11 cellular contexts compared by ENCODE assay signal in the genomic region with DNA sequence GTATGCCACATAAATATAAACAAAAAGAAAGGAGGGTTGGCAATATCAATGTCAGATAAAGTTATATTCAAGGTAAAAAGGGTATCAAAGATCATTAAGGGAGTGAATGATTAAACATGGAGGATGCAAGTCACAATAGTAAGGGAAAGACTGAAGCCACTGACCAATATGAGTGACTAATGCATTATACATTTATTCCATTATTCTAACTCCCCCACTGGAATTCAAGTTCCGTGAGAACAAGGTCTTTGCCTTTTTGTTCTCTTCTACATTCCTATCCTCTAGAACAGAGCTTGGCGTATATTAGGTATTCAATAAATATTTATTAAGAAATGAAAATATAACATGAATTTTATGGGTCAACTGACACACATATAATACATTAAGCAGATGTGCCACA. TPM values are rescaled to one million over a fixed set of nuclear protein-coding genes. Genes with fewer than 3 reads are reported as not detected.
DNase-seq lines count a peak whose midpoint lies in the region; ATAC-seq, FAIRE-seq and TF ChIP-seq lines count a peak whose summit lies in the region.
"Had no signal": no experiment of that assay in that cellular context is flagged by ENCODE, and none has a peak within 500 bp of the region (broad histone marks: within the 10 kb centered on the region; RNA-seq: fewer than 3 reads in every experiment).

No MANE protein-coding gene starts in this region.

- H3K27me3 Mint-ChIP-seq in activated T-helper 1 cell treated with anti-CD3 and anti-CD28 coated beads, Interleukin-12 subunit alpha, Interleukin-12 subunit beta, Interleukin-2, Interleukin-4 antibody, amounts not matched to agents 30 ng/mL and 10 ng/mL and 1 ng/mL, durations not matched to agents 14 hours and 24 hours and 36 hours (ENCODE audit: insufficient read depth) = no peaks in the 10 kb centered on the region
- peaks cover 2% of the 10 kb centered on the region for H3K27me3 Mint-ChIP-seq in glutamatergic neuron (ENCODE audit: unreplicated experiment)

- H3K9me3 Mint-ChIP-seq in activated T-helper 1 cell treated with anti-CD3 and anti-CD28 coated beads, Interleukin-12 subunit alpha, Interleukin-12 subunit beta, Interleukin-2, Interleukin-4 antibody, amounts not matched to agents 30 ng/mL and 10 ng/mL and 1 ng/mL, durations not matched to agents 14 hours and 24 hours and 36 hours = no peaks in the 10 kb centered on the region
- H3K9me3 Mint-ChIP-seq in glutamatergic neuron (ENCODE audit: unreplicated experiment) = no peaks in the 10 kb centered on the region

- no peak overlapping the region for H3K4me3 Mint-ChIP-seq in activated T-helper 1 cell treated with anti-CD3 and anti-CD28 coated beads, Interleukin-12 subunit alpha, Interleukin-12 subunit beta, Interleukin-2, Interleukin-4 antibody, amounts not matched to agents 30 ng/mL and 10 ng/mL and 1 ng/mL, durations not matched to agents 14 hours and 24 hours and 36 hours
- H3K4me3 Mint-ChIP-seq in glutamatergic neuron (ENCODE audit: unreplicated experiment) = no peak overlapping the region

- no peak overlapping the region for H3K9ac ChIP-seq in endothelial cell of umbilical vein (replicated peaks; ENCODE audit: extremely low read depth, insufficient read depth, low read length)

- TF ChIP-seq POLR2A in endothelial cell of umbilical vein (IDR thresholded peaks at IDR 0.05; ENCODE audit: low read depth, low read length) = no peak

- no peak overlapping the region for H3K27ac Mint-ChIP-seq in activated T-helper 1 cell treated with anti-CD3 and anti-CD28 coated beads, Interleukin-12 subunit alpha, Interleukin-12 subunit beta, Interleukin-2, Interleukin-4 antibody, amounts not matched to agents 30 ng/mL and 10 ng/mL and 1 ng/mL, durations not matched to agents 14 hours and 24 hours and 36 hours
- H3K27ac Mint-ChIP-seq in glutamatergic neuron (ENCODE audit: unreplicated experiment) = no peak overlapping the region

- FAIRE-seq in endothelial cell of umbilical vein (lab: Jason Lieb, UNC) = no peak

- DNase-seq in COLO829 (ENCODE audit: low spot score) (peak; percentile 19), RKO (ENCODE audit: low spot score) (peak; percentile 40), endothelial cell of umbilical vein (ENCODE audit: low read depth, low spot score) (peak; percentile 60), non-pigmented ciliary epithelial cell (ENCODE audit: low read depth) (peak; percentile 67), HK-2 (ENCODE audit: unreplicated experiment) (no peak), glutamatergic neuron (no peak)
- DNase-seq in activated T-helper 1 cell treated with anti-CD3 and anti-CD28 coated beads, Interleukin-12 subunit alpha, Interleukin-12 subunit beta, Interleukin-2, Interleukin-4 antibody, amounts not matched to agents 30 ng/mL and 10 ng/mL and 1 ng/mL, durations not matched to agents 14 hours and 24 hours and 36 hours (ENCODE audit: low spot score) = no peak
- DNase-seq: NCI-H2171 treated with DMSO at 0.1 percent for 48 hours had no signal

- peak overlapping the region; percentile 60 for H3K4me2 ChIP-seq in endothelial cell of umbilical vein (ENCODE audit: insufficient read depth, low read length)

- H3K79me2 ChIP-seq in endothelial cell of umbilical vein (ENCODE audit: control insufficient read depth, insufficient read depth, low read length) = peaks cover 65% of the 10 kb centered on the region

- peaks cover 5% of the 10 kb centered on the region for H3K4me1 Mint-ChIP-seq in activated T-helper 1 cell treated with anti-CD3 and anti-CD28 coated beads, Interleukin-12 subunit alpha, Interleukin-12 subunit beta, Interleukin-2, Interleukin-4 antibody, amounts not matched to agents 30 ng/mL and 10 ng/mL and 1 ng/mL, durations not matched to agents 14 hours and 24 hours and 36 hours (ENCODE audit: low read depth)
- peaks cover 3% of the 10 kb centered on the region for H3K4me1 Mint-ChIP-seq in glutamatergic neuron (ENCODE audit: low read depth, unreplicated experiment)

- POLR2A ChIA-PET in endothelial cell of umbilical vein (lab: Charles Lee) = no interaction called here

- H3K4me3 ChIP-seq in endothelial cell of umbilical vein (replicated peaks in 1 of 3; ENCODE audit: insufficient read depth in 1 of 3, low read depth in 1 of 3, low read length in 3 of 3) = no peak overlapping the region
- H3K4me3 ChIP-seq: ascending aorta, prostate gland had no signal

- no peaks in the 10 kb centered on the region for H3K9me1 ChIP-seq in endothelial cell of umbilical vein (replicated peaks; ENCODE audit: control insufficient read depth, extremely low read depth, insufficient read depth, low read length)

- TF ChIP-seq CTCF in endothelial cell of umbilical vein (IDR thresholded peaks at IDR 0.05; ENCODE audit: extremely low read depth in 1 of 2, insufficient read depth in 1 of 2, low read depth in 1 of 2, low read length in 2 of 2) (no peak), glutamatergic neuron (IDR thresholded peaks at IDR 0.05; ENCODE audit: partially characterized antibody, unreplicated experiment) (no peak)

- H2AFZ ChIP-seq in endothelial cell of umbilical vein (ENCODE audit: low read depth, low read length) = no peak overlapping the region

- no peaks in the 10 kb centered on the region for H4K20me1 ChIP-seq in endothelial cell of umbilical vein (replicated peaks; ENCODE audit: control insufficient read depth, extremely low read depth, insufficient read depth, low read length)

- CTCF ChIA-PET in endothelial cell of umbilical vein (lab: Charles Lee) = interaction anchor here (0.5 to 1.0 kb wide), 2 partner anchors 13 to 221 kb away, joined by 3 to 4 read pairs; no protein-coding TSS in a partner anchor

- ATAC-seq in GM21529 (IDR thresholded peaks at IDR 0.05; ENCODE audit: unreplicated experiment) = no peak

- H3K9me3 ChIP-seq in endothelial cell of umbilical vein (replicated peaks; ENCODE audit: control insufficient read depth, insufficient read depth, low read length) = no peaks in the 10 kb centered on the region
- H3K9me3 ChIP-seq: ascending aorta, prostate gland had no signal

- peaks cover 16% of the 10 kb centered on the region for H3K36me3 Mint-ChIP-seq in activated T-helper 1 cell treated with anti-CD3 and anti-CD28 coated beads, Interleukin-12 subunit alpha, Interleukin-12 subunit beta, Interleukin-2, Interleukin-4 antibody, amounts not matched to agents 30 ng/mL and 10 ng/mL and 1 ng/mL, durations not matched to agents 14 hours and 24 hours and 36 hours (ENCODE audit: low read depth)
- H3K36me3 Mint-ChIP-seq in glutamatergic neuron (ENCODE audit: unreplicated experiment) = no peaks in the 10 kb centered on the region

- peak overlapping the region; percentile 77 for H3K27ac ChIP-seq in endothelial cell of umbilical vein (ENCODE audit: insufficient read depth, low read depth, low read length)
- H3K27ac ChIP-seq: ascending aorta, prostate gland had no signal

- peaks cover 9% of the 10 kb centered on the region for H3K4me1 ChIP-seq in endothelial cell of umbilical vein (ENCODE audit: control insufficient read depth, extremely low read depth, insufficient read depth, low read length)
- H3K4me1 ChIP-seq: ascending aorta, prostate gland had no signal

- intact Hi-C loops in endothelial cell of umbilical vein (cut with micrococcal nuclease) = no loop called here
- intact Hi-C loops in activated T-helper 1 cell treated with anti-CD3 and anti-CD28 coated beads, Interleukin-12 subunit alpha, Interleukin-12 subunit beta, Interleukin-2, Interleukin-4 antibody, amounts not matched to agents 30 ng/mL and 10 ng/mL and 1 ng/mL, durations not matched to agents 14 hours and 24 hours and 36 hours (cut with micrococcal nuclease) = loop anchor here (5.0 kb wide), 1 partner anchor 39 kb away; no protein-coding TSS in a partner anchor

- dilution Hi-C loops in endothelial cell of umbilical vein (cut with MboI; ENCODE audit: extremely low pct_ligation_motif_present, low sequenced_read_pairs) = no loop called here

- peaks cover 0 to 2% of the 10 kb centered on the region in 2 experiments for H3K36me3 ChIP-seq in endothelial cell of umbilical vein (ENCODE audit: control insufficient read depth in 2 of 2, extremely low read depth in 1 of 2, insufficient read depth in 2 of 2, low read length in 2 of 2)
- H3K36me3 ChIP-seq: prostate gland had no signal

- no peaks in the 10 kb centered on the region for H3K27me3 ChIP-seq in endothelial cell of umbilical vein (ENCODE audit: control insufficient read depth in 2 of 2, insufficient read depth in 2 of 2, low read length in 2 of 2)
- H3K27me3 ChIP-seq: ascending aorta had no signal

- BruUV-seq in endothelial cell of umbilical vein (replicated peaks; lab: Mats Ljungman, UMichigan) = no TSS peak

TF ChIP-seq in endothelial cell of umbilical vein, 7 proteins besides CTCF, POLR2A, EP300 and RAD21 (continues in another document):
- no peak for TF ChIP-seq POLR2AphosphoS5 (IDR thresholded peaks at IDR 0.05; ENCODE audit: insufficient read depth, low read depth, low read length)
- TF ChIP-seq FOS (IDR thresholded peaks at IDR 0.05; ENCODE audit: borderline replicate concordance, insufficient read depth, low read length) = peak; percentile 55

RNA-seq across cellular contexts. Expression of a gene that starts 30.7 kb away (rescaled TPM):
- total RNA-seq in endothelial cell of umbilical vein = 60.1 and 73.7 TPM in 2 replicates
- polyA plus RNA-seq in endothelial cell of umbilical vein = 13.8 and 17.4 TPM in 2 replicates
- polyA plus RNA-seq in endothelial cell of umbilical vein (2011; cell fraction: cytosol; rRNA removed) = 11.8 and 13.9 TPM in 2 replicates
- 42.1 and 50.3 TPM in 2 replicates for polyA plus RNA-seq in endothelial cell of umbilical vein (2011; cell fraction: nucleus; rRNA removed)
- polyA plus RNA-seq in endothelial cell of umbilical vein (2012) = 34.0 and 38.5 TPM in 2 replicates
- 15.6 and 18.1 TPM in 2 replicates for polyA minus RNA-seq in endothelial cell of umbilical vein
- polyA minus RNA-seq in endothelial cell of umbilical vein (2011; cell fraction: cytosol; rRNA and poly(A)+ RNA removed) = 11.3 TPM
- 92.9 and 102 TPM in 2 replicates for polyA minus RNA-seq in endothelial cell of umbilical vein (2011; cell fraction: nucleus; rRNA and poly(A)+ RNA removed)
- total RNA-seq in activated T-helper 1 cell treated with anti-CD3 and anti-CD28 coated beads, Interleukin-12 subunit alpha, Interleukin-12 subunit beta, Interleukin-2, Interleukin-4 antibody, amounts not matched to agents 30 ng/mL and 10 ng/mL and 1 ng/mL, durations not matched to agents 14 hours and 24 hours and 36 hours = 26.4 and 27.5 TPM in 2 replicates
- total RNA-seq in glutamatergic neuron (ENCODE audit: unreplicated experiment) = 99.5 TPM

RNA-seq across cellular contexts. Expression of a gene that starts 58.3 kb away (rescaled TPM):
- total RNA-seq in endothelial cell of umbilical vein (2.8 and 5.1 TPM in 2 replicates), glutamatergic neuron (ENCODE audit: unreplicated experiment) (44.0 TPM)
- 1.1 and 1.4 TPM in 2 replicates for polyA plus RNA-seq in endothelial cell of umbilical vein
- polyA plus RNA-seq in endothelial cell of umbilical vein (2011; cell fraction: cytosol; rRNA removed) = 1.5 TPM in 2 replicates
- 0.91 and 1.0 TPM in 2 replicates for polyA plus RNA-seq in endothelial cell of umbilical vein (2011; cell fraction: nucleus; rRNA removed)
- polyA plus RNA-seq in endothelial cell of umbilical vein (2012) = 2.3 TPM in 2 replicates
- polyA minus RNA-seq in endothelial cell of umbilical vein = 6.8 and 8.7 TPM in 2 replicates
- polyA minus RNA-seq in endothelial cell of umbilical vein (2011; cell fraction: cytosol; rRNA and poly(A)+ RNA removed) = not detected
- polyA minus RNA-seq in endothelial cell of umbilical vein (2011; cell fraction: nucleus; rRNA and poly(A)+ RNA removed) = 1.3 and 1.7 TPM in 2 replicates
- total RNA-seq in activated T-helper 1 cell treated with anti-CD3 and anti-CD28 coated beads, Interleukin-12 subunit alpha, Interleukin-12 subunit beta, Interleukin-2, Interleukin-4 antibody, amounts not matched to agents 30 ng/mL and 10 ng/mL and 1 ng/mL, durations not matched to agents 14 hours and 24 hours and 36 hours = 0.83 and 1.2 TPM in 2 replicates

Comparison
In these comparisons a context has a peak if more than half of its experiments do, and no peak if none do; other contexts are left out.
1. DNase-seq: peak in COLO829 (single experiment), RKO (single experiment), endothelial cell of umbilical vein (single experiment) and non-pigmented ciliary epithelial cell (single experiment); none in activated T-helper 1 cell treated with anti-CD3 and anti-CD28 coated beads, Interleukin-12 subunit alpha, Interleukin-12 subunit beta, Interleukin-2, Interleukin-4 antibody, amounts not matched to agents 30 ng/mL and 10 ng/mL and 1 ng/mL, durations not matched to agents 14 hours and 24 hours and 36 hours (single experiment), HK-2 (single experiment) and glutamatergic neuron (single experiment).